19 cellular contexts compared by ENCODE assay signal in genomic region chr1:50300303-50300702, GRCh38.
"Had no signal": no experiment of that assay in that cellular context is flagged by ENCODE, and none has a peak within 500 bp of the region (broad histone marks: within the 10 kb centered on the region; RNA-seq: fewer than 3 reads in every experiment).

No MANE protein-coding gene starts in this region.

- ATAC-seq: effector memory CD8-positive, alpha-beta T cell; gastrocnemius medialis; left colon; naive thymus-derived CD8-positive, alpha-beta T cell; sciatic nerve; upper lobe of right lung had no signal

- H3K36me3 Mint-ChIP-seq: naive thymus-derived CD8-positive, alpha-beta T cell; stimulated activated memory B cell treated with anti-CD40 and anti-IgM and Interleukin-4, amounts not matched to agents 10 μg/mL and 1 μg/mL and 100 μg/mL, for 72 hours had no signal

- DNase-seq: effector memory CD8-positive, alpha-beta T cell; gastrocnemius medialis; left colon; naive thymus-derived CD8-positive, alpha-beta T cell; posterior cingulate gyrus; spleen; stimulated activated CD4-positive, alpha-beta T cell treated with anti-CD3 and anti-CD28 coated beads, Interleukin-15, amount 100 ng/mL, for 24 hours; stimulated activated CD4-positive, alpha-beta T cell treated with anti-CD3 and anti-CD28 coated beads, Interleukin-1b, Interleukin-23, amount 100 ng/mL, for 48 hours; stimulated activated CD4-positive, alpha-beta T cell treated with anti-CD3 and anti-CD28 coated beads, Interleukin-4, amount 100 ng/mL, for 24 hours; tibial artery; upper lobe of right lung had no signal

- H3K27me3 ChIP-seq: esophagus muscularis mucosa, gastrocnemius medialis, hepatocyte, neutrophil, spleen, tibial artery, upper lobe of right lung, vagina had no signal

- H3K27ac ChIP-seq: epithelial cell of prostate, esophagus muscularis mucosa, gastrocnemius medialis, hepatocyte, neutrophil, spleen, tibial artery, upper lobe of right lung, vagina had no signal

- H3K4me3 ChIP-seq: esophagus muscularis mucosa, gastrocnemius medialis, hepatocyte, spleen, tibial artery, upper lobe of right lung, vagina had no signal

- H3K27ac Mint-ChIP-seq: effector memory CD8-positive, alpha-beta T cell; naive thymus-derived CD8-positive, alpha-beta T cell; stimulated activated memory B cell treated with anti-CD40 and anti-IgM and Interleukin-4, amounts not matched to agents 10 μg/mL and 1 μg/mL and 100 μg/mL, for 72 hours; stimulated activated naive CD8-positive, alpha-beta T cell treated with anti-CD3 and anti-CD28 coated beads, Interleukin-15, Interleukin-2, amounts not matched to agents 100 ng/mL and 50 ng/mL, for 24 hours had no signal

- H3K4me3 Mint-ChIP-seq: effector memory CD8-positive, alpha-beta T cell; naive thymus-derived CD8-positive, alpha-beta T cell; stimulated activated memory B cell treated with anti-CD40 and anti-IgM and Interleukin-4, amounts not matched to agents 10 μg/mL and 1 μg/mL and 100 μg/mL, for 72 hours; stimulated activated naive CD8-positive, alpha-beta T cell treated with anti-CD3 and anti-CD28 coated beads, Interleukin-15, Interleukin-2, amounts not matched to agents 100 ng/mL and 50 ng/mL, for 24 hours had no signal

- H3K9me3 Mint-ChIP-seq: effector memory CD8-positive, alpha-beta T cell; stimulated activated naive CD8-positive, alpha-beta T cell treated with anti-CD3 and anti-CD28 coated beads, Interleukin-15, Interleukin-2, amounts not matched to agents 100 ng/mL and 50 ng/mL, for 24 hours had no signal

- H3K9me3 ChIP-seq: esophagus muscularis mucosa, gastrocnemius medialis, neutrophil, spleen, tibial artery, upper lobe of right lung, vagina had no signal

- H3K4me1 Mint-ChIP-seq: naive thymus-derived CD8-positive, alpha-beta T cell; stimulated activated memory B cell treated with anti-CD40 and anti-IgM and Interleukin-4, amounts not matched to agents 10 μg/mL and 1 μg/mL and 100 μg/mL, for 72 hours had no signal

- H3K36me3 ChIP-seq: esophagus muscularis mucosa, gastrocnemius medialis, neutrophil, spleen, tibial artery, upper lobe of right lung, vagina had no signal

- H3K4me1 ChIP-seq: esophagus muscularis mucosa, gastrocnemius medialis, spleen, tibial artery, upper lobe of right lung, vagina had no signal
